Comparison of ENCODE assay signal across 3 cellular contexts in the genomic region with DNA sequence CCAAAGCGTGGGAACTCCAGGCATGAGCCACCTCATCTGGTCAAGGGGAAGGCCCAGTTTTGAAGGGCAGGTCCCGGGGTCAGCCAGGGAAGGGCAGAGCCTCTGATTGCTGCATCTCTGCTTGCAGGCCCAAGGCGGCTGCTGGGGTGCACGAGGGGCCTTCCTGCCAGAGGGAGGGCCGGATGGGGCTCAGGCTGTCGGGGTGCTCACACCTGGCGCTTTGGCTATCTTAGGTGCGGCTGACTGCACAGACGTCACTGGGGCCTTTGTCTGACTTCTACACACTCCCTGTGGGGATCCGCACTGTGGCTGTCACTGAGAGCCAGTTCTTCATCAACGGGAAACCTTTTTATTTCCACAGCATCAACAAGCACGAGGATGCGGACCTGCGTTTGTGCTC.
"Had no signal": no experiment of that assay in that cellular context is flagged by ENCODE, and none has a peak within 500 bp of the region (broad histone marks: within the 10 kb centered on the region; RNA-seq: fewer than 3 reads in every experiment).

No MANE protein-coding gene starts in this region.

- DNase-seq: GDM1, GF-D8 had no signal

- ATAC-seq: GM12878 had no signal

- H3K4me3 ChIP-seq: GM12878 had no signal
